ENCODE assay signal across 1 cellular context in the genomic region with DNA sequence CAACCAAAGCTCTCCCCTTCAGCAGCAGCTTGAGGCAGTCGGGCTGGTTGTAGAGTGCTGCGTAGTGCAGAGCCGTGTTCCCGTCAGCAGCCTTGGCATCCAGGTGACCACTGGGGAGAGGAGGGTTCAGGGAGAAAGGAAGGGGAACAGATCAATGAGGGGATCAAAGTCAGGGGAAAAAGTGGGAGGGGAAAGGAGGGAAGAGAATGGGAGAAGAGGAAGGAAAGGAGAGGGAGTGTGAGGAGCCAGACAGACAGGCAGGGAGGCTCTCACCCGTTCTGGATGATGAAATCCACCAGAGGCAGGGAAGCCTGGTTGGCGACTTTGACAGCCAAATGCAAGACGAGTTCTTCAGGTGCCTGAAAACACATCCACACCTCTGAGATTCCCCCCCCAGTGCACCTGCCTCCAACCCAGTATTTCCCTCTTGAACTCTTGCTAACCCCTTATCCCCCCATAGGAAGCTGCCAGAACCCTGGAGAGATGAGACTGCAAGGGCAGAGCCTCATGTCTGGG.
TF ChIP-seq lines count a peak whose summit lies in the region.

No MANE protein-coding gene starts in this region.

TF ChIP-seq in K562, 482 proteins besides CTCF, POLR2A, EP300 and RAD21:
- TF ChIP-seq COPS2 (conservative IDR thresholded peaks at IDR 0.05) (no peak), RHOXF2B (CRISPR knock-in tag; conservative IDR thresholded peaks at IDR 0.05) (no peak), DNMT1 (IDR thresholded peaks at IDR 0.05) (no peak)
- TF ChIP-seq, protein P1, sequence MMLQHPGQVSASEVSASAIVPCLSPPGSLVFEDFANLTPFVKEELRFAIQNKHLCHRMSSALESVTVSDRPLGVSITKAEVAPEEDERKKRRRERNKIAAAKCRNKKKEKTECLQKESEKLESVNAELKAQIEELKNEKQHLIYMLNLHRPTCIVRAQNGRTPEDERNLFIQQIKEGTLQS (IDR thresholded peaks at IDR 0.05): 0 out of 2 replicates have a peak, but pooled peaks have one; percentile 9
- TF ChIP-seq, protein P1 (CRISPR knock-in tag; conservative IDR thresholded peaks at IDR 0.05): no peak
